Comparison of ENCODE assay signal across 11 cellular contexts in genomic region chr1:14228677-14229076, GRCh38.
DNase-seq lines count a peak whose midpoint lies in the region; ATAC-seq and TF ChIP-seq lines count a peak whose summit lies in the region.
"Had no signal": no experiment of that assay in that cellular context is flagged by ENCODE, and none has a peak within 500 bp of the region (broad histone marks: within the 10 kb centered on the region; RNA-seq: fewer than 3 reads in every experiment).

No MANE protein-coding gene starts in this region.

- no peaks in the 10 kb centered on the region for H3K9me3 ChIP-seq in HCT116 (ENCODE audit: control insufficient read depth in 1 of 2, insufficient read depth in 1 of 2, low read depth in 1 of 2, low read length in 2 of 2)
- no peaks in the 10 kb centered on the region for H3K9me3 ChIP-seq in WERI-Rb-1 (ENCODE audit: severe bottlenecking)
- H3K9me3 ChIP-seq in spleen = peaks cover 0 to 24% (median 12%) of the 10 kb centered on the region in 8 donors
- no peaks in the 10 kb centered on the region for H3K9me3 ChIP-seq in right lobe of liver
- H3K9me3 ChIP-seq: A549 had no signal

- H3K27me3 ChIP-seq in HCT116 (ENCODE audit: insufficient read depth, low read length) = no peaks in the 10 kb centered on the region
- no peaks in the 10 kb centered on the region for H3K27me3 ChIP-seq in WERI-Rb-1 (ENCODE audit: insufficient read depth, low read depth, severe bottlenecking)
- peaks cover 0 to 18% (median 0%) of the 10 kb centered on the region in 7 donors for H3K27me3 ChIP-seq in spleen (replicated peaks in 1 of 7)
- no peaks in the 10 kb centered on the region for H3K27me3 ChIP-seq in right lobe of liver

- H3K9me2 ChIP-seq in HCT116 (ENCODE audit: insufficient read depth) = no peaks in the 10 kb centered on the region

- H3K4me1 ChIP-seq in HCT116 (ENCODE audit: control insufficient read depth in 1 of 2, insufficient read depth in 2 of 2, low read length in 2 of 2) (no peaks in the 10 kb centered on the region), spleen (no peaks in the 10 kb centered on the region), right lobe of liver (no peaks in the 10 kb centered on the region)
- H3K4me1 ChIP-seq: A549 had no signal

- H3K9ac ChIP-seq in HCT116 (ENCODE audit: low read length) = no peak overlapping the region

- H3K36me3 ChIP-seq in HCT116 (ENCODE audit: control insufficient read depth in 1 of 2, insufficient read depth in 2 of 2, low read length in 2 of 2) (no peaks in the 10 kb centered on the region), WERI-Rb-1 (no peaks in the 10 kb centered on the region), spleen (no peaks in the 10 kb centered on the region), right lobe of liver (no peaks in the 10 kb centered on the region)

- no peak overlapping the region for H3K27ac ChIP-seq in HCT116 (ENCODE audit: low read depth, low read length)
- no peak overlapping the region for H3K27ac ChIP-seq in WERI-Rb-1
- no peak overlapping the region for H3K27ac ChIP-seq in spleen
- no peak overlapping the region for H3K27ac ChIP-seq in right lobe of liver
- H3K27ac ChIP-seq: A549 had no signal

- H2AFZ ChIP-seq in HCT116 (ENCODE audit: low read depth, low read length, poor library complexity, severe bottlenecking) = no peak overlapping the region
- H2AFZ ChIP-seq: GM23338 had no signal

- no peak for ATAC-seq in HCT116
- no peak for ATAC-seq in right lobe of liver
- ATAC-seq: A549, GM23338 had no signal

- no peaks in the 10 kb centered on the region for H3K79me2 ChIP-seq in HCT116 (ENCODE audit: insufficient read depth, low read length)

- no peak for TF ChIP-seq CTCF in HCT116 (IDR thresholded peaks at IDR 0.05 in 2 of 3, conservative IDR thresholded peaks at IDR 0.05 in 1 of 3; ENCODE audit: borderline replicate concordance in 1 of 3, insufficient read depth in 1 of 3, low read depth in 2 of 3, low read length in 2 of 3)
- 0 out of 2 replicates have a peak, but pooled peaks have one; percentile 29 for TF ChIP-seq CTCF in WERI-Rb-1 (IDR thresholded peaks at IDR 0.05; ENCODE audit: low read depth, low read length)
- no peak for TF ChIP-seq CTCF in spleen (IDR thresholded peaks at IDR 0.05 in 8 of 11, conservative IDR thresholded peaks at IDR 0.05 in 3 of 11)
- no peak for TF ChIP-seq CTCF in right lobe of liver (IDR thresholded peaks at IDR 0.05)

- no TSS peak for BruUV-seq in HCT116 (replicated peaks; lab: Mats Ljungman, UMichigan)

- CTCF ChIA-PET in HCT116 (lab: Charles Lee) = no interaction called here

- no peak overlapping the region for H3K4me2 ChIP-seq in HCT116 (ENCODE audit: low read length)
- H3K4me2 ChIP-seq: A549, GM23338 had no signal

- DNase-seq in HCT116 (ENCODE audit: low read depth, low spot score) (no peak), M059J (ENCODE audit: low read depth) (peak; percentile 12), WERI-Rb-1 (peak; percentile 14), spleen (no peak), HPDE6-E6E7 (ENCODE audit: extremely low spot score) (no peak), right lobe of liver (no peak)
- DNase-seq: CD4-positive, CD25-positive, alpha-beta regulatory T cell; DMS53; H7 had no signal

- H4K20me1 ChIP-seq in HCT116 (ENCODE audit: insufficient read depth) = no peaks in the 10 kb centered on the region

- TF ChIP-seq POLR2A in HCT116 (IDR thresholded peaks at IDR 0.05; ENCODE audit: borderline replicate concordance, extremely low read depth, insufficient read depth, insufficient read length) (no peak), spleen (IDR thresholded peaks at IDR 0.05) (no peak), right lobe of liver (IDR thresholded peaks at IDR 0.05) (no peak)

- WGBS in spleen, 5 donors = 76 to 96% (median 88%) methylated on average over 1 of the region's 1 CpG
- WGBS in right lobe of liver (ENCODE audit: insufficient coverage, low coverage, low lambda C conversion rate, missing lambda C conversion rate) = 44% methylated on average over 1 of the region's 1 CpG

- no peak overlapping the region for H3K4me3 ChIP-seq in HCT116 (replicated peaks in 1 of 2; ENCODE audit: low read depth in 1 of 2, low read length in 2 of 2)
- no peak overlapping the region for H3K4me3 ChIP-seq in WERI-Rb-1 (ENCODE audit: low read depth, low read length)
- no peak overlapping the region for H3K4me3 ChIP-seq in spleen
- H3K4me3 ChIP-seq in right lobe of liver = no peak overlapping the region
- H3K4me3 ChIP-seq: A549, GM23338 had no signal

- intact Hi-C loops in HCT116 (cut with micrococcal nuclease) = no loop called here
- intact Hi-C loops in spleen (cut with DNase I; ENCODE audit: low total_unique reads) = no loop called here
- intact Hi-C loops in right lobe of liver (cut with DNase I) = no loop called here

- RAD21 ChIA-PET in HCT116 (lab: Charles Lee; ENCODE audit: low non-redundant PET in 1 of 2, low total read pairs in 2 of 2, uncharacterized antibody in 2 of 2, unreplicated experiment in 2 of 2) = no interaction called here

- peak; percentile 12; the same call in 1 of the 2 replicates for TF ChIP-seq RAD21 in HCT116 (IDR thresholded peaks at IDR 0.05; ENCODE audit: low read depth)

- POLR2A ChIA-PET in HCT116 (lab: Charles Lee) = no interaction called here

TF ChIP-seq in HCT116, 20 proteins besides CTCF, POLR2A, EP300 and RAD21:
- TF ChIP-seq ZNF274 (IDR thresholded peaks at IDR 0.05; ENCODE audit: low read depth, low read length) (no peak), FOSL1 (IDR thresholded peaks at IDR 0.05; ENCODE audit: low read depth) (no peak), POLR2AphosphoS5 (IDR thresholded peaks at IDR 0.05; ENCODE audit: low read depth, low read length) (no peak), SP1 (IDR thresholded peaks at IDR 0.05; ENCODE audit: low read depth) (no peak), EGR1 (IDR thresholded peaks at IDR 0.05; ENCODE audit: low read depth) (no peak), ELF1 (IDR thresholded peaks at IDR 0.05; ENCODE audit: borderline replicate concordance, low read depth) (no peak), REST (IDR thresholded peaks at IDR 0.05; ENCODE audit: low read depth) (no peak), ATF3 (IDR thresholded peaks at IDR 0.05) (no peak), SIN3A (IDR thresholded peaks at IDR 0.05; ENCODE audit: low read depth) (no peak), CBX3 (IDR thresholded peaks at IDR 0.05; ENCODE audit: low read depth) (no peak), TCF7L2 (IDR thresholded peaks at IDR 0.05; ENCODE audit: borderline replicate concordance, extremely low read depth, insufficient read depth, insufficient read length) (no peak), JUND (IDR thresholded peaks at IDR 0.05) (no peak), ZBTB33 (IDR thresholded peaks at IDR 0.05; ENCODE audit: extremely low read depth, insufficient replicate concordance, low read length) (no peak), EZH2 (IDR thresholded peaks at IDR 0.05) (no peak)

Comparison
In these comparisons a context has a peak if more than half of its experiments do, and no peak if none do; other contexts are left out.
1. DNase-seq: peak in M059J (single experiment) and WERI-Rb-1 (single experiment); none in HCT116 (single experiment), spleen (single experiment), HPDE6-E6E7 (single experiment) and right lobe of liver (0 of 3).